In genomic region chr2:188983427-188984101, GRCh38 we compare ENCODE assay signal across 8 cellular contexts. TPM values are rescaled to one million over a fixed set of nuclear protein-coding genes. Genes with fewer than 3 reads are reported as not detected.
DNase-seq lines count a peak whose midpoint lies in the region; ATAC-seq and TF ChIP-seq lines count a peak whose summit lies in the region.
"Had no signal": no experiment of that assay in that cellular context is flagged by ENCODE, and none has a peak within 500 bp of the region (broad histone marks: within the 10 kb centered on the region; RNA-seq: fewer than 3 reads in every experiment).

No MANE protein-coding gene starts in this region.

- peak in 1 of 2 experiments; percentile 64; a peak in 2 of 4 replicates for TF ChIP-seq EP300 in SK-N-SH (IDR thresholded peaks at IDR 0.05; ENCODE audit: borderline replicate concordance in 1 of 2, low read depth in 1 of 2, low read length in 1 of 2)
- TF ChIP-seq EP300 in suprapubic skin (IDR thresholded peaks at IDR 0.05): no peak

- TF ChIP-seq RAD21 in SK-N-SH (IDR thresholded peaks at IDR 0.05; ENCODE audit: low read length): no peak

- TF ChIP-seq CTCF in SK-N-SH (IDR thresholded peaks at IDR 0.05): peak; percentile 64
- peak in 7 of 9 donors; percentile 14 to 44 (median 35) for TF ChIP-seq CTCF in heart right ventricle (IDR thresholded peaks at IDR 0.05)
- no peak for TF ChIP-seq CTCF in suprapubic skin (IDR thresholded peaks at IDR 0.05)

- DNase-seq in H7 (peak; percentile 14), SK-N-SH (no peak), heart right ventricle (no peak), suprapubic skin (ENCODE audit: low spot score in 2 of 2) (no peak), NCI-H2196 treated with DMSO at 0.1 percent for 48 hours (lab: John Stamatoyannopoulos, UW; ENCODE audit: unreplicated experiment) (no peak)
- DNase-seq in stimulated activated CD8-positive, alpha-beta memory T cell treated with anti-CD3 and anti-CD28 coated beads, Interleukin-4, amount 100 ng/mL, for 48 hours: no peak
- DNase-seq: T1000 had no signal

- H3K4me1 ChIP-seq in SK-N-SH (ENCODE audit: control insufficient read depth in 1 of 2, insufficient read depth in 2 of 2, low read depth in 1 of 2, low read length in 1 of 2) (peaks cover 17 to 51% of the 10 kb centered on the region in 2 experiments), heart right ventricle (peaks cover 0 to 26% (median 0%) of the 10 kb centered on the region in 9 donors), suprapubic skin (peaks cover 6% of the 10 kb centered on the region)

- H3K9me3 ChIP-seq in SK-N-SH (no peaks in the 10 kb centered on the region), heart right ventricle (no peaks in the 10 kb centered on the region), suprapubic skin (no peaks in the 10 kb centered on the region)

- H3K9ac ChIP-seq in SK-N-SH: peak overlapping the region; percentile 96

- peak in 3 of 8 donors; percentile 12 to 33 (median 13) for ATAC-seq in heart right ventricle
- no peak for ATAC-seq in GM21367 (IDR thresholded peaks at IDR 0.05; ENCODE audit: unreplicated experiment)

- no peaks in the 10 kb centered on the region for H3K27me3 ChIP-seq in H7 (ENCODE audit: control insufficient read depth, insufficient read depth, low read length)
- no peaks in the 10 kb centered on the region for H3K27me3 ChIP-seq in SK-N-SH (ENCODE audit: insufficient read depth)
- no peaks in the 10 kb centered on the region for H3K27me3 ChIP-seq in heart right ventricle
- no peaks in the 10 kb centered on the region for H3K27me3 ChIP-seq in suprapubic skin

- H3K79me2 ChIP-seq in SK-N-SH (ENCODE audit: insufficient read depth): peaks cover 94% of the 10 kb centered on the region

- peak overlapping the region; percentile 99 to 100 for H3K27ac ChIP-seq in SK-N-SH (ENCODE audit: low read depth in 2 of 2, low read length in 1 of 2)
- H3K27ac ChIP-seq in heart right ventricle: peak overlapping the region in 8 of 10 donors; percentile 23 to 74 (median 48)
- peak overlapping the region; percentile 85 for H3K27ac ChIP-seq in suprapubic skin

- no peaks in the 10 kb centered on the region for H4K20me1 ChIP-seq in SK-N-SH (ENCODE audit: insufficient read depth)

- peak overlapping the region; percentile 56; the same call in 1 of the 2 replicates for H3K4me2 ChIP-seq in SK-N-SH

- no peak for TF ChIP-seq POLR2A in suprapubic skin (IDR thresholded peaks at IDR 0.05)

- POLR2A ChIA-PET in SK-N-SH (lab: Yijun Ruan, JAX): no interaction called here

- H3K4me3 ChIP-seq in H7 (ENCODE audit: insufficient read depth, low read depth, low read length) (no peak overlapping the region), SK-N-SH (ENCODE audit: low read depth in 2 of 2, low read length in 1 of 2) (no peak overlapping the region; a peak in 1 of 4 replicates), heart right ventricle (peak overlapping the region in 5 of 10 donors; percentile 0 to 22 (median 4)), suprapubic skin (peak overlapping the region; percentile 14)

- 71% methylated on average over 4 of the region's 4 CpGs for WGBS in SK-N-SH (ENCODE audit: low lambda C conversion rate)
- 47 to 69% methylated on average over 4 of the region's 4 CpGs for WGBS in heart right ventricle, 2 donors
- WGBS in suprapubic skin: 65% methylated on average over 4 of the region's 4 CpGs

- CTCF ChIA-PET in SK-N-SH (lab: Yijun Ruan, JAX): interaction anchor here (0.9 to 4.7 kb wide), 15 partner anchors 9 to 1488 kb away, joined by 3 to 32 read pairs (median 4); partner anchors contain the start of gene COL3A1

- no peak overlapping the region for H2AFZ ChIP-seq in SK-N-SH (ENCODE audit: low read depth)

- H3K36me3 ChIP-seq in H7 (replicated peaks; ENCODE audit: control insufficient read depth, insufficient read depth, low read length) (no peaks in the 10 kb centered on the region), SK-N-SH (replicated peaks in 1 of 2; ENCODE audit: control insufficient read depth in 1 of 2, insufficient read depth in 2 of 2, low read length in 1 of 2) (peaks cover 43 to 74% of the 10 kb centered on the region in 2 experiments), heart right ventricle (peaks cover 0 to 42% (median 3%) of the 10 kb centered on the region in 9 donors), suprapubic skin (no peaks in the 10 kb centered on the region)

- intact Hi-C loops in heart right ventricle (cut with DNase I): loop anchor here in 3 of 10 donors (5.0 to 10.0 kb wide), 3 partner anchors 456 to 671 kb away; no protein-coding TSS in a partner anchor

- H3F3A ChIP-seq in SK-N-SH (replicated peaks; ENCODE audit: insufficient read depth): peaks cover 88% of the 10 kb centered on the region

- no peaks in the 10 kb centered on the region for H3K9me2 ChIP-seq in SK-N-SH

TF ChIP-seq in SK-N-SH, 30 proteins besides CTCF, POLR2A, EP300 and RAD21:
- TF ChIP-seq MXI1 (IDR thresholded peaks at IDR 0.05; ENCODE audit: low read depth, low read length) (no peak), NFIC (IDR thresholded peaks at IDR 0.05; ENCODE audit: borderline replicate concordance) (peak; percentile 39; the same call in 1 of the 2 replicates), JUND (IDR thresholded peaks at IDR 0.05) (peak; percentile 44; the same call in 1 of the 2 replicates), TEAD4 (IDR thresholded peaks at IDR 0.05; ENCODE audit: borderline replicate concordance, insufficient read depth) (peak; percentile 43; the same call in 1 of the 2 replicates), CHD2 (IDR thresholded peaks at IDR 0.05; ENCODE audit: low read length, partially characterized antibody) (no peak), TCF12 (IDR thresholded peaks at IDR 0.05) (peak; percentile 60; the same call in 1 of the 2 replicates), GABPA (IDR thresholded peaks at IDR 0.05; ENCODE audit: low read depth) (no peak), SMC3 (IDR thresholded peaks at IDR 0.05; ENCODE audit: low read depth, low read length) (no peak), EZH2phosphoT487 (IDR thresholded peaks at IDR 0.05; ENCODE audit: borderline replicate concordance, low read depth) (no peak), FOSL2 (IDR thresholded peaks at IDR 0.05; ENCODE audit: borderline replicate concordance, low read depth) (peak; percentile 29; the same call in 1 of the 2 replicates), POLR2AphosphoS5 (IDR thresholded peaks at IDR 0.05; ENCODE audit: low read depth, low read length) (peak; percentile 75)

RNA-seq across cellular contexts. Expression of gene COL3A1, which starts 9.4 kb away (rescaled TPM):
- total RNA-seq in H7 (2014; rRNA removed; shearing (Covaris generic)): not detected in 2 replicates
- polyA plus RNA-seq in SK-N-SH (2012; rRNA removed): 900 and 987 TPM in 2 replicates
- 795 and 912 TPM in 2 replicates for polyA plus RNA-seq in SK-N-SH (2012; cell fraction: cytosol; rRNA removed)
- polyA plus RNA-seq in SK-N-SH (2012; cell fraction: nucleus; rRNA removed): 770 and 1,016 TPM in 2 replicates
- total RNA-seq in heart right ventricle: 100 to 1,000 TPM in 3 of 10 donors, 10 to 100 TPM in 7; 53.9 to 700 (median 73.5) TPM
- polyA plus RNA-seq in heart right ventricle: 100 to 1,000 TPM in 1 of 2 donors, 10 to 100 TPM in 1; 33.5 to 173 TPM
- total RNA-seq in suprapubic skin: 10 to 100 TPM; 19.2 to 73.2 (median 54.9) TPM

Comparison
In these comparisons a context has a peak if more than half of its experiments do, and no peak if none do; other contexts are left out.
1. H3K27ac ChIP-seq: peak in every context shown above with its lines; median percentile 100 in SK-N-SH; 85 in suprapubic skin; 48 in heart right ventricle.
2. CTCF ChIP-seq: peak in SK-N-SH (single experiment) and heart right ventricle (7 of 9); none in suprapubic skin (0 of 2).
3. RNA of gene COL3A1, which starts 9.4 kb away (total RNA-seq): 53.9 to 700 TPM in heart right ventricle and 19.2 to 73.2 TPM in suprapubic skin; not detected in H7; every median in the first group is over 10 times any median in the second.